14 cellular contexts compared by ENCODE assay signal in genomic region chr4:70365479-70365878, GRCh38.
DNase-seq lines count a peak whose midpoint lies in the region; ATAC-seq lines count a peak whose summit lies in the region.
"Had no signal": no experiment of that assay in that cellular context is flagged by ENCODE, and none has a peak within 500 bp of the region (broad histone marks: within the 10 kb centered on the region; RNA-seq: fewer than 3 reads in every experiment).

No MANE protein-coding gene starts in this region.

- ATAC-seq in HG02610 (IDR thresholded peaks at IDR 0.05; ENCODE audit: unreplicated experiment) (peak; percentile 60), GM18867 (IDR thresholded peaks at IDR 0.05; ENCODE audit: unreplicated experiment) (no peak), HG03571 (IDR thresholded peaks at IDR 0.05; ENCODE audit: unreplicated experiment) (no peak)
- ATAC-seq: pancreas had no signal

- DNase-seq in NCI-H2081 (lab: John Stamatoyannopoulos, UW) (peak; percentile 5 to 43), foreskin melanocyte (peak; percentile 71)
- DNase-seq: activated CD4-positive, alpha-beta memory T cell treated with anti-CD3 and anti-CD28 coated beads, Interleukin-2, amount 10 ng/mL, durations not matched to agents 7 days and 5 days; activated gamma-delta T cell; CD8-positive, alpha-beta memory T cell; KG1; midbrain; NCI-H2171; pancreas; Peyer's patch; stimulated activated CD8-positive, alpha-beta memory T cell treated with anti-CD3 and anti-CD28 coated beads, Interleukin-4, amount 100 ng/mL, for 48 hours had no signal
